In genomic region chr12:57586832-57587429, GRCh38 we compare ENCODE assay signal across 23 cellular contexts. TPM values are rescaled to one million over a fixed set of nuclear protein-coding genes. Genes with fewer than 3 reads are reported as not detected.
"Had no signal": no experiment of that assay in that cellular context is flagged by ENCODE, and none has a peak within 500 bp of the region (broad histone marks: within the 10 kb centered on the region; RNA-seq: fewer than 3 reads in every experiment).

No MANE protein-coding gene starts in this region.

- FAIRE-seq: pancreas, small intestine, urothelium cell line had no signal

- H3K4me3 ChIP-seq: hepatocyte, lower lobe of right lung, pancreas, prostate gland, sigmoid colon, spleen, suprapubic skin, thoracic aorta, tibial artery, upper lobe of right lung had no signal

- ATAC-seq: left ventricle myocardium superior; lower lobe of right lung; naive thymus-derived CD8-positive, alpha-beta T cell; pancreas; right cardiac atrium; stimulated activated effector memory CD8-positive, alpha-beta T cell treated with anti-CD3 and anti-CD28 coated beads, Interleukin-12 subunit alpha, Interleukin-12 subunit beta, amount 100 ng/mL, for 72 hours; upper lobe of right lung had no signal

- H3K4me2 ChIP-seq: hepatocyte had no signal

- H3K9me3 ChIP-seq: lower lobe of right lung, pancreas, prostate gland, sigmoid colon, spleen, suprapubic skin, thoracic aorta, tibial artery, upper lobe of right lung had no signal

- H3K27me3 ChIP-seq: pancreas, upper lobe of right lung had no signal

- H3K27ac ChIP-seq: hepatocyte, lower lobe of right lung, pancreas, prostate gland, sigmoid colon, spleen, suprapubic skin, thoracic aorta, tibial artery, upper lobe of right lung had no signal

- H3K36me3 ChIP-seq: lower lobe of right lung, pancreas, prostate gland, sigmoid colon, spleen, suprapubic skin, thoracic aorta, tibial artery, upper lobe of right lung had no signal

- DNase-seq: islet precursor cell; left ventricle myocardium superior; lower lobe of right lung; mammary epithelial cell; mesenchymal stem cell; naive thymus-derived CD8-positive, alpha-beta T cell; pancreas; retina; right cardiac atrium; sigmoid colon; small intestine; spleen; stimulated activated CD4-positive, alpha-beta T cell treated with anti-CD3 and anti-CD28 coated beads, Interleukin-4, amount 100 ng/mL, for 24 hours; stimulated activated naive CD4-positive, alpha-beta T cell; tibial artery; trophoblast cell; upper lobe of right lung had no signal

- H2AFZ ChIP-seq: hepatocyte had no signal

RNA-seq across cellular contexts. Expression of gene ARHGEF25, which starts 24.3 kb away (rescaled TPM):
- polyA plus RNA-seq: naive thymus-derived CD8-positive, alpha-beta T cell had no signal
